ENCODE assay signal across 20 cellular contexts in the genomic region with DNA sequence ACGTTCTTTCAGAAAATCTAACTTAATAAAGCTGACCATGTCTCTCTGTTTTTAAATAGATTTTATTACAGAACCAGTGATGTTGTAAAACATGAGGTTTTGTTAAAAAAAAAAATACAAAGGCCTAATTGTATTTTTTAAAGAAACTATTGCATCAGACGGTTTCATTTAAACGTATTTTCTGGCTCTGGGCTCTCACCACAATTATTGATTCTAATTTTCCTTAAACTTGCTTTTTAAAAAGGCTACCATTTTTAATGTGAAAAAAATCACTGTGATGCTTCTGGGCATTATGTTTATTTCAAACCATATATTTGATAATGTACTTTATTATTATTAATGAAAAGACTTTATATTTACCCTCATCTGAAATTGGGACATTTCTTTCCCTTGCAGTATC.
"Had no signal": no experiment of that assay in that cellular context is flagged by ENCODE, and none has a peak within 500 bp of the region (broad histone marks: within the 10 kb centered on the region; RNA-seq: fewer than 3 reads in every experiment).

No MANE protein-coding gene starts in this region.

- H3K27ac ChIP-seq: body of pancreas, ovary, right lobe of liver, testis had no signal

- ATAC-seq: activated CD8-positive, alpha-beta T cell treated with anti-CD3 and anti-CD28 coated beads for 36 hours; activated T-helper 17 cell treated with anti-CD3 and anti-CD28 coated beads, Interleukin-2, amount 50 U/mL, for 72 hours; body of pancreas; left ventricle myocardium superior; stimulated activated memory B cell treated with anti-CD40 and anti-IgM and Interleukin-4, amounts not matched to agents 10 μg/mL and 1 μg/mL and 100 μg/mL, for 72 hours had no signal

- H3K9me3 ChIP-seq: body of pancreas, mucosa of descending colon, ovary, right lobe of liver, testis had no signal

- H3K4me3 ChIP-seq: body of pancreas, mucosa of descending colon, ovary, right lobe of liver, testis had no signal

- H3K27me3 ChIP-seq: body of pancreas, ovary, right lobe of liver, testis had no signal

- DNase-seq: activated CD4-positive, alpha-beta T cell treated with anti-CD3 and anti-CD28 coated beads, Interleukin-2, amount 10 ng/mL, durations not matched to agents 24 days and 14 days; activated CD8-positive, alpha-beta T cell treated with anti-CD3 and anti-CD28 coated beads for 36 hours; activated naive CD4-positive, alpha-beta T cell; activated naive CD8-positive, alpha-beta T cell treated with anti-CD3 and anti-CD28 coated beads, Interleukin-2, amount 10 ng/mL, durations not matched to agents 7 days and 5 days; activated T-cell treated with anti-CD3 and anti-CD28 coated beads, Interleukin-2, amount 50 U/mL, for 1 hour; amygdala; caudate nucleus; immature natural killer cell; left ventricle myocardium superior; naive B cell; ovary; right lobe of liver; stimulated activated CD4-positive, alpha-beta T cell treated with anti-CD3 and anti-CD28 coated beads, Interleukin-4, amount 100 ng/mL, for 4 hours; T-helper 1 cell; T1000; testis had no signal

- H3K4me1 ChIP-seq: right lobe of liver, testis had no signal

- H3K36me3 ChIP-seq: ovary, right lobe of liver had no signal
